8 cellular contexts compared by ENCODE assay signal in the genomic region with DNA sequence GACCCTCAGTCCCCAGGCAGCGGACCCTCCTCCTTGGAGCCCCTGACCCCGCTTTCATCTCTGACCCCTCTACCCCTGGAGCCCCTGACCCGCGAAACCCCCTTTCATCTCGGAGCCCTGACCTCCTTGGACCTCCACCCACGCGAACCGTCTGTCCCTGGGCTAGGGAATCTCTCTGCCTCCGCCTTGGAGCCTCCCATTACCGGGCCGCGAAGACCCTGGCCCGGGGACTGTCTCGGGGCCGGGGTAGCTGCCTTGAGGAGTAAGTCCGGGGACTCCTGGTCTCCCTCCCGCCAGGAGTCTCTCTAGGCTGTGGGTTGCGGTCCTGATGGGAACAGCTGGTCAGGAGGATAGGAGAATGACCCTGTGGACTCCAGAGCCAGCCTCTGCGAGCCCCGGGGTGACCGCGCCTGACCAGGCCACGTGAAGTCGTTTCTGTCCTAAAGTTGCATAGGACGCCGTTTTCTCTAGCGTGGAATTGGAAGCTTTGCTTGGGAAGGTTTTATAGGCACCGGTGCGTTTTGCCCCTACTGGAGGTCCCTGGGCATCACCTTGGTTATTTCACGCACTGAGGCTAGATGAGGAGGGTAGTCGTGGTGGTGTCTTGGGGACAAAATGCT. TPM values are rescaled to one million over a fixed set of nuclear protein-coding genes. Genes with fewer than 3 reads are reported as not detected.
A peak's percentile ranks its signal among the peaks of the same experiment; 100 is the strongest.
DNase-seq lines count a peak whose midpoint lies in the region; ATAC-seq, FAIRE-seq and TF ChIP-seq lines count a peak whose summit lies in the region.

No MANE protein-coding gene starts in this region.

- ATAC-seq in activated B cell treated with CpG ODN at 0.5 μM for 24 hours (ENCODE audit: low read depth) = no peak

- peak overlapping the region; percentile 93; the same call in 1 of the 2 replicates for H3K4me3 ChIP-seq in iPS DF 6.9 (ENCODE audit: low read length)
- peak overlapping the region; percentile 85 to 92 for H3K4me3 ChIP-seq in small intestine (ENCODE audit: low read depth in 1 of 2, low read length in 2 of 2)

- no peak for TF ChIP-seq CTCF in activated B cell treated with CpG ODN at 0.5 μM for 24 hours (IDR thresholded peaks at IDR 0.05)

- DNase-seq in stimulated activated CD4-positive, alpha-beta T cell treated with anti-CD3 and anti-CD28 coated beads, Interleukin-1b, Interleukin-23, amount 100 ng/mL, for 48 hours = peak; percentile 26
- DNase-seq in stimulated activated CD4-positive, alpha-beta T cell treated with anti-CD3 and anti-CD28 coated beads, Interleukin-2, amount 100 ng/mL, for 24 hours = no peak
- DNase-seq in activated B cell treated with CpG ODN at 0.5 μM for 24 hours = no peak
- DNase-seq in iPS DF 6.9 (ENCODE audit: low read depth, low spot score) = no peak
- DNase-seq in small intestine = peak; percentile 47
- no peak for DNase-seq in HPDE6-E6E7 (ENCODE audit: extremely low spot score)
- DNase-seq in NCI-H1930 (lab: John Stamatoyannopoulos, UW) = no peak
- DNase-seq in DMS114 treated with DMSO at 0.1 percent for 48 hours (lab: John Stamatoyannopoulos, UW; ENCODE audit: unreplicated experiment) = no peak

- H3K27me3 ChIP-seq in iPS DF 6.9 (ENCODE audit: control insufficient read depth, insufficient read depth, low read length) = no peaks in the 10 kb centered on the region
- H3K27me3 ChIP-seq in small intestine (ENCODE audit: control insufficient read depth in 2 of 2, insufficient read depth in 2 of 2, low read length in 2 of 2) = no peaks in the 10 kb centered on the region

- H3K36me3 ChIP-seq in iPS DF 6.9 (ENCODE audit: control insufficient read depth, insufficient read depth, low read length) (no peaks in the 10 kb centered on the region), small intestine (ENCODE audit: control insufficient read depth in 2 of 2, insufficient read depth in 2 of 2, low read length in 2 of 2) (no peaks in the 10 kb centered on the region)

- POLR2A ChIA-PET in activated B cell treated with CpG ODN at 0.5 μM for 24 hours (lab: Charles Lee) = interaction anchor here (1.9 to 5.5 kb wide), 5 partner anchors 53 to 201 kb away, joined by 6 to 55 read pairs (median 14); a partner anchor contains a TSS

- H3K27ac ChIP-seq in iPS DF 6.9 (ENCODE audit: low read length) = no peak overlapping the region
- peak overlapping the region in 1 of 2 donors; percentile 6 for H3K27ac ChIP-seq in small intestine (ENCODE audit: low read depth in 1 of 2, low read length in 1 of 2)

- peaks cover 3% of the 10 kb centered on the region for H3K36me3 Mint-ChIP-seq in activated B cell treated with CpG ODN at 0.5 μM for 24 hours (ENCODE audit: low read depth)

- WGBS in iPS DF 6.9 (ENCODE audit: insufficient coverage, insufficient read length) = no CpG with 5 or more reads among the region's 31 CpGs
- WGBS in small intestine, 3 donors = 6 to 19% (median 15%) methylated on average over 31 of the region's 31 CpGs

- peaks cover 10% of the 10 kb centered on the region for H3K4me1 ChIP-seq in iPS DF 6.9 (ENCODE audit: control insufficient read depth, insufficient read depth, low read length)
- peaks cover 6 to 9% of the 10 kb centered on the region in 2 donors for H3K4me1 ChIP-seq in small intestine (ENCODE audit: control insufficient read depth in 2 of 2, insufficient read depth in 1 of 2, low read depth in 1 of 2, low read length in 1 of 2)

- peak overlapping the region; percentile 86 for H3K27ac Mint-ChIP-seq in activated B cell treated with CpG ODN at 0.5 μM for 24 hours

- H3K27me3 Mint-ChIP-seq in activated B cell treated with CpG ODN at 0.5 μM for 24 hours = peaks cover 5% of the 10 kb centered on the region

- CTCF ChIA-PET in activated B cell treated with CpG ODN at 0.5 μM for 24 hours (lab: Charles Lee) = interaction anchor here (0.6 to 0.7 kb wide), 2 partner anchors 161 to 251 kb away, joined by 3 to 4 read pairs; no protein-coding TSS in a partner anchor

- peaks cover 47% of the 10 kb centered on the region for H3K4me1 Mint-ChIP-seq in activated B cell treated with CpG ODN at 0.5 μM for 24 hours

- intact Hi-C loops in activated B cell treated with CpG ODN at 0.5 μM for 24 hours (cut with micrococcal nuclease) = no loop called here

- H3K9me3 ChIP-seq in iPS DF 6.9 (ENCODE audit: control insufficient read depth, insufficient read depth, low read length) (no peaks in the 10 kb centered on the region), small intestine (ENCODE audit: control insufficient read depth, low read depth) (no peaks in the 10 kb centered on the region)

- no peak for FAIRE-seq in small intestine (lab: Jason Lieb, UNC)

- H3K4me3 Mint-ChIP-seq in activated B cell treated with CpG ODN at 0.5 μM for 24 hours = peak overlapping the region; percentile 85

- H3K9me3 Mint-ChIP-seq in activated B cell treated with CpG ODN at 0.5 μM for 24 hours = no peaks in the 10 kb centered on the region

RNA-seq across cellular contexts. Expression of a gene that starts 0.8 kb away (rescaled TPM):
- total RNA-seq in activated B cell treated with CpG ODN at 0.5 μM for 24 hours = 35.1 and 35.2 TPM in 2 replicates
- 10 to 100 TPM; 16.8 to 31.5 (median 18.9) TPM for polyA plus RNA-seq in small intestine

Comparison
In these comparisons a context has a peak if more than half of its experiments do, and no peak if none do; other contexts are left out.
1. DNase-seq: peak in stimulated activated CD4-positive, alpha-beta T cell treated with anti-CD3 and anti-CD28 coated beads, Interleukin-1b, Interleukin-23, amount 100 ng/mL, for 48 hours (single experiment) and small intestine (single experiment); none in stimulated activated CD4-positive, alpha-beta T cell treated with anti-CD3 and anti-CD28 coated beads, Interleukin-2, amount 100 ng/mL, for 24 hours (0 of 2), activated B cell treated with CpG ODN at 0.5 μM for 24 hours (single experiment), iPS DF 6.9 (single experiment), HPDE6-E6E7 (single experiment), NCI-H1930 (0 of 2) and DMS114 treated with DMSO at 0.1 percent for 48 hours (single experiment).